Comparison of ENCODE assay signal across 26 cellular contexts in the genomic region with DNA sequence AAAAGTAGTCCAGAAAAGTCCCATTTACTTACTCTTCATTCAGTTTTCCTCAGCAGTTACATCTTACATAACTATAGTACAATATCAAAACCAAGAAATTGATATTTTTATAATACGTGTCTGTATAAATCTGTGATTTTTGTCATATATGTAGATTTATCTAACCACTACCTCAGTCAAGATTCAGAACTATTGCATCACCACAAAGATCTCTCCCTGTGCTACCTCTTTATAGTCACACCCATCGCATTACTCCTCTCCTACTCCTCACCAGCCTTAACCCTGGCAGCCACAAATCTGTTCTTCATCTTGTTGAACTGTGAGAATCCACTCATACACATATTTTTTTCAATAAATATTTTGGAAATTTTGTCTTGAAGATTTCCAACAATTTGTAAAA.
"Had no signal": no experiment of that assay in that cellular context is flagged by ENCODE, and none has a peak within 500 bp of the region (broad histone marks: within the 10 kb centered on the region; RNA-seq: fewer than 3 reads in every experiment).

No MANE protein-coding gene starts in this region.

- H3K9me3 Mint-ChIP-seq: activated naive CD4-positive, alpha-beta T cell treated with anti-CD3 and anti-CD28 coated beads, Interleukin-2, amount 50 U/mL, for 72 hours; activated T-helper 1 cell treated with anti-CD3 and anti-CD28 coated beads, Interleukin-12 subunit alpha, Interleukin-12 subunit beta, Interleukin-2, Interleukin-4 antibody, amounts not matched to agents 30 ng/mL and 10 ng/mL and 1 ng/mL, durations not matched to agents 14 hours and 24 hours and 36 hours had no signal

- H3K27me3 Mint-ChIP-seq: activated CD4-positive, alpha-beta T cell treated with anti-CD3 and anti-CD28 coated beads, Interleukin-2, amount 10 ng/mL, durations not matched to agents 24 days and 14 days; activated CD8-positive, alpha-beta memory T cell treated with anti-CD3 and anti-CD28 coated beads, Interleukin-2, amount 10 ng/mL, durations not matched to agents 7 days and 5 days; activated T-cell treated with anti-CD3 and anti-CD28 coated beads, Interleukin-2, amount 50 U/mL, for 24 hours had no signal

- ATAC-seq: activated CD8-positive, alpha-beta memory T cell treated with anti-CD3 and anti-CD28 coated beads, Interleukin-2, amount 10 ng/mL, durations not matched to agents 7 days and 5 days; activated naive CD4-positive, alpha-beta T cell treated with anti-CD3 and anti-CD28 coated beads, Interleukin-2, amount 50 U/mL, for 72 hours; Panc1; Right ventricle myocardium inferior; SK-N-SH treated with all-trans-retinoic acid at 6 μM for 48 hours; WTC11 had no signal

- H3K9ac ChIP-seq: KMS-11 had no signal

- H3K4me3 ChIP-seq: cardiac muscle cell, MG63 had no signal

- H3K4me2 ChIP-seq: KMS-11 had no signal

- H3K4me3 Mint-ChIP-seq: activated CD4-positive, alpha-beta T cell treated with anti-CD3 and anti-CD28 coated beads, Interleukin-2, amount 10 ng/mL, durations not matched to agents 24 days and 14 days; activated CD8-positive, alpha-beta memory T cell treated with anti-CD3 and anti-CD28 coated beads, Interleukin-2, amount 10 ng/mL, durations not matched to agents 7 days and 5 days; activated T-cell treated with anti-CD3 and anti-CD28 coated beads, Interleukin-2, amount 50 U/mL, for 24 hours; activated T-helper 1 cell treated with anti-CD3 and anti-CD28 coated beads, Interleukin-12 subunit alpha, Interleukin-12 subunit beta, Interleukin-2, Interleukin-4 antibody, amounts not matched to agents 30 ng/mL and 10 ng/mL and 1 ng/mL, durations not matched to agents 14 hours and 24 hours and 36 hours; T-helper 1 cell treated with Interleukin-12 subunit alpha and Interleukin-12 subunit beta and Interleukin-4 antibody, amounts not matched to agents 30 μg/mL and 1 μg/mL, for 36 hours; WTC11 had no signal

- DNase-seq: activated CD4-positive, alpha-beta T cell treated with anti-CD3 and anti-CD28 coated beads for 1 hour; activated CD4-positive, alpha-beta T cell treated with anti-CD3 and anti-CD28 coated beads, Interleukin-2, amount 10 ng/mL, durations not matched to agents 24 days and 14 days; activated CD4-positive, alpha-beta T cell treated with anti-CD3 and anti-CD28 coated beads, Interleukin-2, amount 50 U/mL, for 48 hours; activated CD8-positive, alpha-beta memory T cell treated with anti-CD3 and anti-CD28 coated beads, Interleukin-2, amount 10 ng/mL, durations not matched to agents 7 days and 5 days; activated effector memory CD4-positive, alpha-beta T cell treated with Interleukin-2 at 50 U/mL for 16 hours; activated naive CD4-positive, alpha-beta T cell treated with Interleukin-2 at 50 U/mL for 16 hours; activated T-cell treated with anti-CD3 and anti-CD28 coated beads, Interleukin-2, amount 50 U/mL, for 24 hours; brain microvascular endothelial cell; MG63; MV-4-11; NCI-H1105; NCI-H1436; NCI-H1694 treated with DMSO at 0.1 percent for 48 hours; NCI-H2029 treated with DMSO at 0.1 percent for 48 hours; NCI-H446; NCI-H524; RPMI8226 had no signal

- H3K27ac ChIP-seq: brain microvascular endothelial cell, cardiac muscle cell, KMS-11 had no signal

- H3K36me3 ChIP-seq: brain microvascular endothelial cell, cardiac muscle cell had no signal

- H3K4me1 Mint-ChIP-seq: activated CD4-positive, alpha-beta T cell treated with anti-CD3 and anti-CD28 coated beads, Interleukin-2, amount 10 ng/mL, durations not matched to agents 24 days and 14 days; activated CD8-positive, alpha-beta memory T cell treated with anti-CD3 and anti-CD28 coated beads, Interleukin-2, amount 10 ng/mL, durations not matched to agents 7 days and 5 days; WTC11 had no signal

- H3K27ac Mint-ChIP-seq: activated CD4-positive, alpha-beta T cell treated with anti-CD3 and anti-CD28 coated beads, Interleukin-2, amount 10 ng/mL, durations not matched to agents 24 days and 14 days; activated CD8-positive, alpha-beta memory T cell treated with anti-CD3 and anti-CD28 coated beads, Interleukin-2, amount 10 ng/mL, durations not matched to agents 7 days and 5 days; activated naive CD4-positive, alpha-beta T cell treated with anti-CD3 and anti-CD28 coated beads, Interleukin-2, amount 50 U/mL, for 72 hours; activated T-cell treated with anti-CD3 and anti-CD28 coated beads, Interleukin-2, amount 50 U/mL, for 24 hours; activated T-helper 1 cell treated with anti-CD3 and anti-CD28 coated beads, Interleukin-12 subunit alpha, Interleukin-12 subunit beta, Interleukin-2, Interleukin-4 antibody, amounts not matched to agents 30 ng/mL and 10 ng/mL and 1 ng/mL, durations not matched to agents 14 hours and 24 hours and 36 hours; T-helper 1 cell treated with Interleukin-12 subunit alpha and Interleukin-12 subunit beta and Interleukin-4 antibody, amounts not matched to agents 30 μg/mL and 1 μg/mL, for 36 hours; WTC11 had no signal

- H3K36me3 Mint-ChIP-seq: activated CD8-positive, alpha-beta memory T cell treated with anti-CD3 and anti-CD28 coated beads, Interleukin-2, amount 10 ng/mL, durations not matched to agents 7 days and 5 days had no signal

- H3K27me3 ChIP-seq: brain microvascular endothelial cell, cardiac muscle cell, MG63 had no signal
